Comparison of ENCODE assay signal across 17 cellular contexts in the genomic region with DNA sequence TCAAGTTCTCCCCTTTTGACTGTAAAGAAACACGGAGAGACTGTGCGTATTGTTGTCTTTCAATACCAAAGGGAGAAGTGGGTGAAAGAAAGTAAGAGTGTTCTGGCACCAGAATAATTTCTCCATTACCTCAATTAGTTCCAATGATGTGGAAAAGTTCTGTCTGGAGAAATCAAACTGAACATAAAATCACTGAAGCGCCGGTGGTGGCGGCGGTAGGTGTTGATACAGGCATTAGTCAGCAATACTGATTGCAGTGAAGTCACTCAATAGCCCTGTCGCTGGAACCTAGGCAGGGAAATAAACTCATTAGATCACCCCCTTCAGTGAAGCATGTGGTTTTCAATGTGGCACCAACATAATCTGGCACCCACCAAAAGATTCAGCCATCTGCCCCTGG.
"Had no signal": no experiment of that assay in that cellular context is flagged by ENCODE, and none has a peak within 500 bp of the region (broad histone marks: within the 10 kb centered on the region; RNA-seq: fewer than 3 reads in every experiment).

No MANE protein-coding gene starts in this region.

- H3K36me3 ChIP-seq: left lung had no signal

- ATAC-seq: activated CD4-positive, CD25-positive, alpha-beta regulatory T cell treated with anti-CD3 and anti-CD28 coated beads, Interleukin-2, amount 50 U/mL, for 24 hours; activated CD8-positive, alpha-beta memory T cell treated with anti-CD3 and anti-CD28 coated beads, Interleukin-2, amount 10 ng/mL, durations not matched to agents 7 days and 5 days; esophagus mucosa; left lung; mucosa of descending colon; naive thymus-derived CD8-positive, alpha-beta T cell; sciatic nerve had no signal

- H3K4me1 Mint-ChIP-seq: activated CD8-positive, alpha-beta memory T cell treated with anti-CD3 and anti-CD28 coated beads, Interleukin-2, amount 10 ng/mL, durations not matched to agents 7 days and 5 days; activated naive CD4-positive, alpha-beta T cell treated with anti-CD3 and anti-CD28 coated beads, Interleukin-2, amount 50 U/mL, for 24 hours; naive thymus-derived CD8-positive, alpha-beta T cell had no signal

- H3K27ac Mint-ChIP-seq: activated CD8-positive, alpha-beta memory T cell treated with anti-CD3 and anti-CD28 coated beads, Interleukin-2, amount 10 ng/mL, durations not matched to agents 7 days and 5 days; activated naive CD4-positive, alpha-beta T cell treated with anti-CD3 and anti-CD28 coated beads, Interleukin-2, amount 50 U/mL, for 24 hours; activated T-cell treated with anti-CD3 and anti-CD28 coated beads, Interleukin-2, amount 50 U/mL, for 24 hours; naive thymus-derived CD8-positive, alpha-beta T cell; progenitor cell of endocrine pancreas; type B pancreatic cell had no signal

- H3K4me3 ChIP-seq: left lung, mucosa of descending colon had no signal

- DNase-seq: activated CD4-positive, alpha-beta T cell treated with anti-CD3 and anti-CD28 coated beads, Interleukin-2, amount 50 U/mL, for 48 hours; activated CD8-positive, alpha-beta memory T cell treated with anti-CD3 and anti-CD28 coated beads, Interleukin-2, amount 10 ng/mL, durations not matched to agents 7 days and 5 days; activated effector memory CD4-positive, alpha-beta T cell treated with Interleukin-2 at 50 U/mL for 16 hours; activated T-cell treated with anti-CD3 and anti-CD28 coated beads, Interleukin-2, amount 50 U/mL, for 24 hours; cerebellar nuclear complex; dermis blood vessel endothelial cell; left lung; mucosa of descending colon; naive thymus-derived CD8-positive, alpha-beta T cell; occipital lobe; stimulated activated naive CD4-positive, alpha-beta T cell treated with Interleukin-2 at 50 U/mL for 16 hours had no signal

- H3K27me3 ChIP-seq: left lung had no signal

- H3K4me1 ChIP-seq: left lung had no signal

- H3K36me3 Mint-ChIP-seq: activated CD8-positive, alpha-beta memory T cell treated with anti-CD3 and anti-CD28 coated beads, Interleukin-2, amount 10 ng/mL, durations not matched to agents 7 days and 5 days; activated naive CD4-positive, alpha-beta T cell treated with anti-CD3 and anti-CD28 coated beads, Interleukin-2, amount 50 U/mL, for 24 hours; type B pancreatic cell had no signal

- H3K4me3 Mint-ChIP-seq: activated CD8-positive, alpha-beta memory T cell treated with anti-CD3 and anti-CD28 coated beads, Interleukin-2, amount 10 ng/mL, durations not matched to agents 7 days and 5 days; activated naive CD4-positive, alpha-beta T cell treated with anti-CD3 and anti-CD28 coated beads, Interleukin-2, amount 50 U/mL, for 24 hours; activated T-cell treated with anti-CD3 and anti-CD28 coated beads, Interleukin-2, amount 50 U/mL, for 24 hours; naive thymus-derived CD8-positive, alpha-beta T cell; type B pancreatic cell had no signal

- H3K27me3 Mint-ChIP-seq: activated CD8-positive, alpha-beta memory T cell treated with anti-CD3 and anti-CD28 coated beads, Interleukin-2, amount 10 ng/mL, durations not matched to agents 7 days and 5 days; activated naive CD4-positive, alpha-beta T cell treated with anti-CD3 and anti-CD28 coated beads, Interleukin-2, amount 50 U/mL, for 24 hours; activated T-cell treated with anti-CD3 and anti-CD28 coated beads, Interleukin-2, amount 50 U/mL, for 24 hours; naive thymus-derived CD8-positive, alpha-beta T cell; progenitor cell of endocrine pancreas; type B pancreatic cell had no signal

- H3K27ac ChIP-seq: left lung had no signal
